1 cellular context compared by ENCODE assay signal in the genomic region with DNA sequence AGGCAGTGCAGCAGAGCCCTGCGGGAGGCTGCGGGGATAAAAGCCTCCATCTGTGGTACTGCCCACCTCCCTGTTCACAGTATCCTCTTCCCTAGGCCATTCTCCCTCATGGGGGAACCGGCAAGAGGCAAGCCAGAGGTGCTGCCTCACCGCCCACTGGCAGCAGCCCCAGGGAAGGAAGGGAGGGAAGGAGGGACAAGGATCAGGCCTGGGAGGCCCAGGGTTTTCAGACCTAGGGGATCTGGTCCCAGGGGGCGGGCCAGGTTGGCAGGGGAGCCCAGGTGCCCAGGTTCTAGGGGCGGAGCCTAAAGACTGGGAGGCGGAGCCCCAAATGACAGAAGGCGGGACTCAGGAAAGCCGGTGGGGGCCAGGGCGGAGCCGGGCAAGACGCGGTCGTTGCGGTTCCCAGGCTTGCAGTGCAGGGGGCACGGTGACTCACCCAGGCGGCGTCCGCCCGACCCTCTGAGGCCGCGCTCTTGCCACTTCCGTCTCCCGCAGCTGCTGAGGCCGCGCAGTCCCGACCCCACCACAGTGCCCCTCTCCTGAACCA.
TF ChIP-seq lines count a peak whose summit lies in the region.

No MANE protein-coding gene starts in this region.

TF ChIP-seq in K562, 482 proteins besides CTCF, POLR2A, EP300 and RAD21 (continued from another document and continues in another):
- TF ChIP-seq FOXK1 (CRISPR knock-in tag; IDR thresholded peaks at IDR 0.05; ENCODE audit: borderline replicate concordance) (no peak), TOE1 (IDR thresholded peaks at IDR 0.05; ENCODE audit: borderline replicate concordance) (no peak), TOE1 (CRISPR knock-in tag; IDR thresholded peaks at IDR 0.05; ENCODE audit: borderline replicate concordance, low read depth) (no peak), FIP1L1 (IDR thresholded peaks at IDR 0.05; ENCODE audit: low read depth, low read length, poor library complexity, severe bottlenecking) (peak; percentile 64), ARHGAP35 (IDR thresholded peaks at IDR 0.05; ENCODE audit: partially characterized antibody) (no peak), ZNF263 (CRISPR knock-in tag; IDR thresholded peaks at IDR 0.05; ENCODE audit: borderline replicate concordance) (0 out of 2 replicates have a peak, but pooled peaks have one; percentile 24), RBBP5 (IDR thresholded peaks at IDR 0.05; ENCODE audit: borderline replicate concordance, insufficient read depth, low read length, poor library complexity, severe bottlenecking) (peak; percentile 10), ZNF212 (CRISPR knock-in tag; IDR thresholded peaks at IDR 0.05) (no peak), HDAC6 (IDR thresholded peaks at IDR 0.05; ENCODE audit: low read depth, low read length) (no peak), HMGN3 (IDR thresholded peaks at IDR 0.05; ENCODE audit: borderline replicate concordance, extremely low read depth, insufficient read length, low read depth, low read length) (peak; percentile 45), CCNT2 (IDR thresholded peaks at IDR 0.05; ENCODE audit: borderline replicate concordance, extremely low read depth, insufficient read length, low read depth, low read length) (peak; percentile 30), TEAD4 (IDR thresholded peaks at IDR 0.05; ENCODE audit: low read length) (no peak), TEAD4 (CRISPR knock-in tag; IDR thresholded peaks at IDR 0.05; ENCODE audit: borderline replicate concordance) (no peak), FOSL1 (tag; conservative IDR thresholded peaks at IDR 0.05) (peak; percentile 39; the same call in 1 of the 2 replicates), POLR2G (IDR thresholded peaks at IDR 0.05; ENCODE audit: low read depth, low read length) (peak; percentile 86), HMG20A (CRISPR knock-in tag; conservative IDR thresholded peaks at IDR 0.05) (no peak), ETV5 (CRISPR knock-in tag; IDR thresholded peaks at IDR 0.05; ENCODE audit: low read depth) (peak; percentile 60; the same call in 1 of the 2 replicates), RFX5 (IDR thresholded peaks at IDR 0.05; ENCODE audit: low read depth, low read length) (no peak), SUPT5H (IDR thresholded peaks at IDR 0.05) (peak; percentile 33), ZNF431 (CRISPR knock-in tag; IDR thresholded peaks at IDR 0.05) (no peak), KDM1A (IDR thresholded peaks at IDR 0.05) (no peak), RBFOX2 (IDR thresholded peaks at IDR 0.05; ENCODE audit: low read depth, low read length) (peak; percentile 85), SMAD3 (CRISPR knock-in tag; conservative IDR thresholded peaks at IDR 0.05) (0 out of 2 replicates have a peak, but pooled peaks have one; percentile 13), RB1 (IDR thresholded peaks at IDR 0.05; ENCODE audit: low read depth) (peak; percentile 74; the same call in 1 of the 2 replicates), ZNF12 (CRISPR knock-in tag; IDR thresholded peaks at IDR 0.05) (peak; percentile 67; the same call in 1 of the 2 replicates), ZNF407 (IDR thresholded peaks at IDR 0.05; ENCODE audit: low read depth) (no peak), FOXK2 (conservative IDR thresholded peaks at IDR 0.05 in 1 of 2, IDR thresholded peaks at IDR 0.05 in 1 of 2; ENCODE audit: low read depth in 2 of 2) (no peak), HNRNPL (IDR thresholded peaks at IDR 0.05; ENCODE audit: low read depth, low read length) (peak; percentile 86; the same call in 1 of the 2 replicates), NFRKB (IDR thresholded peaks at IDR 0.05; ENCODE audit: low read depth) (no peak), SMAD1 (IDR thresholded peaks at IDR 0.05; ENCODE audit: low read depth, low read length, partially characterized antibody) (no peak), SRSF9 (IDR thresholded peaks at IDR 0.05; ENCODE audit: borderline replicate concordance, low read depth, low read length) (no peak), TEAD1 (CRISPR knock-in tag; IDR thresholded peaks at IDR 0.05) (no peak; a peak in 1 of 4 replicates), SLC30A9 (CRISPR knock-in tag; IDR thresholded peaks at IDR 0.05) (no peak), KAT7 (CRISPR knock-in tag; IDR thresholded peaks at IDR 0.05; ENCODE audit: borderline replicate concordance) (no peak), FOXA3 (CRISPR knock-in tag; conservative IDR thresholded peaks at IDR 0.05 in 1 of 2, IDR thresholded peaks at IDR 0.05 in 1 of 2) (no peak), CAMTA2 (CRISPR knock-in tag; conservative IDR thresholded peaks at IDR 0.05) (no peak), PCBP1 (IDR thresholded peaks at IDR 0.05; ENCODE audit: low read depth, low read length, poor library complexity, severe bottlenecking) (peak; percentile 68), NFIC (IDR thresholded peaks at IDR 0.05) (no peak), CBFA2T2 (conservative IDR thresholded peaks at IDR 0.05) (no peak), TCF15 (CRISPR knock-in tag; IDR thresholded peaks at IDR 0.05) (no peak), CBX5 (IDR thresholded peaks at IDR 0.05; ENCODE audit: borderline replicate concordance, low read depth) (no peak)
- TF ChIP-seq, protein P1, sequence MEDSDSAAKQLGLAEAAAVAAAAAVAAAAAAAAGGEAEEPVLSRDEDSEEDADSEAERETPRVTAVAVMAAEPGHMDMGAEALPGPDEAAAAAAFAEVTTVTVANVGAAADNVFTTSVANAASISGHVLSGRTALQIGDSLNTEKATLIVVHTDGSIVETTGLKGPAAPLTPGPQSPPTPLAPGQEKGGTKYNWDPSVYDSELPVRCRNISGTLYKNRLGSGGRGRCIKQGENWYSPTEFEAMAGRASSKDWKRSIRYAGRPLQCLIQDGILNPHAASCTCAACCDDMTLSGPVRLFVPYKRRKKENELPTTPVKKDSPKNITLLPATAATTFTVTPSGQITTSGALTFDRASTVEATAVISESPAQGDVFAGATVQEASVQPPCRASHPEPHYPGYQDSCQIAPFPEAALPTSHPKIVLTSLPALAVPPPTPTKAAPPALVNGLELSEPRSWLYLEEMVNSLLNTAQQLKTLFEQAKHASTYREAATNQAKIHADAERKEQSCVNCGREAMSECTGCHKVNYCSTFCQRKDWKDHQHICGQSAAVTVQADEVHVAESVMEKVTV (CRISPR knock-in tag; IDR thresholded peaks at IDR 0.05) = no peak
- TF ChIP-seq, protein P2, sequence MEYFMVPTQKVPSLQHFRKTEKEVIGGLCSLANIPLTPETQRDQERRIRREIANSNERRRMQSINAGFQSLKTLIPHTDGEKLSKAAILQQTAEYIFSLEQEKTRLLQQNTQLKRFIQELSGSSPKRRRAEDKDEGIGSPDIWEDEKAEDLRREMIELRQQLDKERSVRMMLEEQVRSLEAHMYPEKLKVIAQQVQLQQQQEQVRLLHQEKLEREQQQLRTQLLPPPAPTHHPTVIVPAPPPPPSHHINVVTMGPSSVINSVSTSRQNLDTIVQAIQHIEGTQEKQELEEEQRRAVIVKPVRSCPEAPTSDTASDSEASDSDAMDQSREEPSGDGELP (CRISPR knock-in tag; IDR thresholded peaks at IDR 0.05; ENCODE audit: borderline replicate concordance) = peak; percentile 91
- TF ChIP-seq, protein P3, sequence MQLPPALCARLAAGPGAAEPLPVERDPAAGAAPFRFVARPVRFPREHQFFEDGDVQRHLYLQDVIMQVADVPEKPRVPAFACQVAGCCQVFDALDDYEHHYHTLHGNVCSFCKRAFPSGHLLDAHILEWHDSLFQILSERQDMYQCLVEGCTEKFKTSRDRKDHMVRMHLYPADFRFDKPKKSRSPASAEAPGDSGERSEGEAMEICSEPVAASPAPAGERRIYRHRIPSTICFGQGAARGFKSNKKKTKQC (CRISPR knock-in tag; IDR thresholded peaks at IDR 0.05) = peak; percentile 93
- TF ChIP-seq, protein P4, sequence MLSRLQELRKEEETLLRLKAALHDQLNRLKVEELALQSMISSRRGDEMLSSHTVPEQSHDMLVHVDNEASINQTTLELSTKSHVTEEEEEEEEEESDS (CRISPR knock-in tag; IDR thresholded peaks at IDR 0.05) = no peak
- TF ChIP-seq, protein P5, sequence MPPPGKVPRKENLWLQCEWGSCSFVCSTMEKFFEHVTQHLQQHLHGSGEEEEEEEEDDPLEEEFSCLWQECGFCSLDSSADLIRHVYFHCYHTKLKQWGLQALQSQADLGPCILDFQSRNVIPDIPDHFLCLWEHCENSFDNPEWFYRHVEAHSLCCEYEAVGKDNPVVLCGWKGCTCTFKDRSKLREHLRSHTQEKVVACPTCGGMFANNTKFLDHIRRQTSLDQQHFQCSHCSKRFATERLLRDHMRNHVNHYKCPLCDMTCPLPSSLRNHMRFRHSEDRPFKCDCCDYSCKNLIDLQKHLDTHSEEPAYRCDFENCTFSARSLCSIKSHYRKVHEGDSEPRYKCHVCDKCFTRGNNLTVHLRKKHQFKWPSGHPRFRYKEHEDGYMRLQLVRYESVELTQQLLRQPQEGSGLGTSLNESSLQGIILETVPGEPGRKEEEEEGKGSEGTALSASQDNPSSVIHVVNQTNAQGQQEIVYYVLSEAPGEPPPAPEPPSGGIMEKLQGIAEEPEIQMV (tag; conservative IDR thresholded peaks at IDR 0.05; ENCODE audit: low read depth) = no peak
- TF ChIP-seq, protein P6, sequence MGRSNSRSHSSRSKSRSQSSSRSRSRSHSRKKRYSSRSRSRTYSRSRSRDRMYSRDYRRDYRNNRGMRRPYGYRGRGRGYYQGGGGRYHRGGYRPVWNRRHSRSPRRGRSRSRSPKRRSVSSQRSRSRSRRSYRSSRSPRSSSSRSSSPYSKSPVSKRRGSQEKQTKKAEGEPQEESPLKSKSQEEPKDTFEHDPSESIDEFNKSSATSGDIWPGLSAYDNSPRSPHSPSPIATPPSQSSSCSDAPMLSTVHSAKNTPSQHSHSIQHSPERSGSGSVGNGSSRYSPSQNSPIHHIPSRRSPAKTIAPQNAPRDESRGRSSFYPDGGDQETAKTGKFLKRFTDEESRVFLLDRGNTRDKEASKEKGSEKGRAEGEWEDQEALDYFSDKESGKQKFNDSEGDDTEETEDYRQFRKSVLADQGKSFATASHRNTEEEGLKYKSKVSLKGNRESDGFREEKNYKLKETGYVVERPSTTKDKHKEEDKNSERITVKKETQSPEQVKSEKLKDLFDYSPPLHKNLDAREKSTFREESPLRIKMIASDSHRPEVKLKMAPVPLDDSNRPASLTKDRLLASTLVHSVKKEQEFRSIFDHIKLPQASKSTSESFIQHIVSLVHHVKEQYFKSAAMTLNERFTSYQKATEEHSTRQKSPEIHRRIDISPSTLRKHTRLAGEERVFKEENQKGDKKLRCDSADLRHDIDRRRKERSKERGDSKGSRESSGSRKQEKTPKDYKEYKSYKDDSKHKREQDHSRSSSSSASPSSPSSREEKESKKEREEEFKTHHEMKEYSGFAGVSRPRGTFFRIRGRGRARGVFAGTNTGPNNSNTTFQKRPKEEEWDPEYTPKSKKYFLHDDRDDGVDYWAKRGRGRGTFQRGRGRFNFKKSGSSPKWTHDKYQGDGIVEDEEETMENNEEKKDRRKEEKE (IDR thresholded peaks at IDR 0.05; ENCODE audit: borderline replicate concordance in 1 of 2, control insufficient read depth in 1 of 2, low read depth in 2 of 2, low read length in 1 of 2) = no peak
- TF ChIP-seq, protein P7, sequence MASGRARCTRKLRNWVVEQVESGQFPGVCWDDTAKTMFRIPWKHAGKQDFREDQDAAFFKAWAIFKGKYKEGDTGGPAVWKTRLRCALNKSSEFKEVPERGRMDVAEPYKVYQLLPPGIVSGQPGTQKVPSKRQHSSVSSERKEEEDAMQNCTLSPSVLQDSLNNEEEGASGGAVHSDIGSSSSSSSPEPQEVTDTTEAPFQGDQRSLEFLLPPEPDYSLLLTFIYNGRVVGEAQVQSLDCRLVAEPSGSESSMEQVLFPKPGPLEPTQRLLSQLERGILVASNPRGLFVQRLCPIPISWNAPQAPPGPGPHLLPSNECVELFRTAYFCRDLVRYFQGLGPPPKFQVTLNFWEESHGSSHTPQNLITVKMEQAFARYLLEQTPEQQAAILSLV (tag; IDR thresholded peaks at IDR 0.05) = no peak
